Comparison of ENCODE assay signal across 13 cellular contexts in genomic region chr13:111175948-111176347, GRCh38.
DNase-seq lines count a peak whose midpoint lies in the region; ATAC-seq and TF ChIP-seq lines count a peak whose summit lies in the region.
"Had no signal": no experiment of that assay in that cellular context is flagged by ENCODE, and none has a peak within 500 bp of the region (broad histone marks: within the 10 kb centered on the region; RNA-seq: fewer than 3 reads in every experiment).

No MANE protein-coding gene starts in this region.

- H3K4me1 Mint-ChIP-seq in activated naive CD4-positive, alpha-beta T cell treated with anti-CD3 and anti-CD28 coated beads, Interleukin-2, amount 50 U/mL, for 24 hours, result peaks cover 84% of the 10 kb centered on the region
- peaks cover 71% of the 10 kb centered on the region for H3K4me1 Mint-ChIP-seq in activated naive CD8-positive, alpha-beta T cell treated with anti-CD3 and anti-CD28 coated beads, Interleukin-2, amount 10 ng/mL, durations not matched to agents 7 days and 5 days
- peaks cover 51% of the 10 kb centered on the region for H3K4me1 Mint-ChIP-seq in memory B cell
- H3K4me1 Mint-ChIP-seq in type B pancreatic cell (ENCODE audit: unreplicated experiment), result peaks cover 35% of the 10 kb centered on the region

- H3K27me3 Mint-ChIP-seq in activated naive CD4-positive, alpha-beta T cell treated with anti-CD3 and anti-CD28 coated beads, Interleukin-2, amount 50 U/mL, for 24 hours, result no peaks in the 10 kb centered on the region
- H3K27me3 Mint-ChIP-seq in activated naive CD8-positive, alpha-beta T cell treated with anti-CD3 and anti-CD28 coated beads, Interleukin-2, amount 10 ng/mL, durations not matched to agents 7 days and 5 days, result no peaks in the 10 kb centered on the region
- H3K27me3 Mint-ChIP-seq in memory B cell, result no peaks in the 10 kb centered on the region
- no peaks in the 10 kb centered on the region for H3K27me3 Mint-ChIP-seq in type B pancreatic cell

- H3K9me3 Mint-ChIP-seq in activated naive CD4-positive, alpha-beta T cell treated with anti-CD3 and anti-CD28 coated beads, Interleukin-2, amount 50 U/mL, for 24 hours, result no peaks in the 10 kb centered on the region
- H3K9me3 Mint-ChIP-seq in activated naive CD8-positive, alpha-beta T cell treated with anti-CD3 and anti-CD28 coated beads, Interleukin-2, amount 10 ng/mL, durations not matched to agents 7 days and 5 days, result peaks cover 11% of the 10 kb centered on the region
- H3K9me3 Mint-ChIP-seq in memory B cell (peaks cover 7% of the 10 kb centered on the region), type B pancreatic cell (no peaks in the 10 kb centered on the region)

- no peak for ATAC-seq in activated naive CD8-positive, alpha-beta T cell treated with anti-CD3 and anti-CD28 coated beads, Interleukin-2, amount 10 ng/mL, durations not matched to agents 7 days and 5 days (ENCODE audit: low read depth)
- peak; percentile 26 for ATAC-seq in memory B cell (ENCODE audit: low read depth)
- no peak for ATAC-seq in GM21526 (IDR thresholded peaks at IDR 0.05; ENCODE audit: low FRiP score, unreplicated experiment)

- POLR2A ChIA-PET in activated naive CD8-positive, alpha-beta T cell treated with anti-CD3 and anti-CD28 coated beads, Interleukin-2, amount 10 ng/mL, durations not matched to agents 7 days and 5 days (lab: Charles Lee), result no interaction called here

- H3K4me3 Mint-ChIP-seq in activated naive CD4-positive, alpha-beta T cell treated with anti-CD3 and anti-CD28 coated beads, Interleukin-2, amount 50 U/mL, for 24 hours, result no peak overlapping the region
- H3K4me3 Mint-ChIP-seq in activated naive CD8-positive, alpha-beta T cell treated with anti-CD3 and anti-CD28 coated beads, Interleukin-2, amount 10 ng/mL, durations not matched to agents 7 days and 5 days, result peak overlapping the region; percentile 78
- no peak overlapping the region for H3K4me3 Mint-ChIP-seq in memory B cell
- no peak overlapping the region for H3K4me3 Mint-ChIP-seq in type B pancreatic cell

- TF ChIP-seq CTCF in type B pancreatic cell (conservative IDR thresholded peaks at IDR 0.05), result no peak

- peaks cover 5% of the 10 kb centered on the region for H3K36me3 Mint-ChIP-seq in activated naive CD4-positive, alpha-beta T cell treated with anti-CD3 and anti-CD28 coated beads, Interleukin-2, amount 50 U/mL, for 24 hours
- H3K36me3 Mint-ChIP-seq in activated naive CD8-positive, alpha-beta T cell treated with anti-CD3 and anti-CD28 coated beads, Interleukin-2, amount 10 ng/mL, durations not matched to agents 7 days and 5 days, result peaks cover 66% of the 10 kb centered on the region
- H3K36me3 Mint-ChIP-seq in memory B cell, result peaks cover 32% of the 10 kb centered on the region
- peaks cover 20% of the 10 kb centered on the region for H3K36me3 Mint-ChIP-seq in type B pancreatic cell

- peak overlapping the region; percentile 18 for H3K27ac Mint-ChIP-seq in activated naive CD4-positive, alpha-beta T cell treated with anti-CD3 and anti-CD28 coated beads, Interleukin-2, amount 50 U/mL, for 24 hours
- H3K27ac Mint-ChIP-seq in activated naive CD8-positive, alpha-beta T cell treated with anti-CD3 and anti-CD28 coated beads, Interleukin-2, amount 10 ng/mL, durations not matched to agents 7 days and 5 days, result peak overlapping the region; percentile 97
- H3K27ac Mint-ChIP-seq in memory B cell (peak overlapping the region; percentile 75), type B pancreatic cell (peak overlapping the region; percentile 16)

- no peak for DNase-seq in activated naive CD4-positive, alpha-beta T cell treated with anti-CD3 and anti-CD28 coated beads, Interleukin-2, amount 50 U/mL, for 16 hours
- no peak for DNase-seq in activated naive CD8-positive, alpha-beta T cell treated with anti-CD3 and anti-CD28 coated beads, Interleukin-2, amount 10 ng/mL, durations not matched to agents 7 days and 5 days
- no peak for DNase-seq in memory B cell (ENCODE audit: low spot score in 2 of 2)
- DNase-seq in type B pancreatic cell (ENCODE audit: extremely low spot score, unreplicated experiment), result no peak
- DNase-seq in NCI-H128 (lab: John Stamatoyannopoulos, UW; ENCODE audit: unreplicated experiment), result no peak
- DNase-seq in NCI-H69 (lab: John Stamatoyannopoulos, UW), result no peak
- DNase-seq: DMS53; NCI-H2107; occipital lobe; stimulated activated CD4-positive, alpha-beta T cell treated with anti-CD3 and anti-CD28 coated beads, Interleukin-12 subunit alpha, Interleukin-12 subunit beta, amount 100 ng/mL, for 4 hours; T-helper 9 cell had no signal

Comparison
In these comparisons a context has a peak if more than half of its experiments do, and no peak if none do; other contexts are left out.
1. H3K27ac Mint-ChIP-seq: peak in every context shown above with its lines; median percentile 97 in activated naive CD8-positive, alpha-beta T cell treated with anti-CD3 and anti-CD28 coated beads, Interleukin-2, amount 10 ng/mL, durations not matched to agents 7 days and 5 days; 75 in memory B cell; 18 in activated naive CD4-positive, alpha-beta T cell treated with anti-CD3 and anti-CD28 coated beads, Interleukin-2, amount 50 U/mL, for 24 hours; 16 in type B pancreatic cell.